ENCODE assay signal across 15 cellular contexts in genomic region chr5:2755371-2755715, GRCh38. TPM values are rescaled to one million over a fixed set of nuclear protein-coding genes. Genes with fewer than 3 reads are reported as not detected.
DNase-seq lines count a peak whose midpoint lies in the region; ATAC-seq lines count a peak whose summit lies in the region.
"Had no signal": no experiment of that assay in that cellular context is flagged by ENCODE, and none has a peak within 500 bp of the region (broad histone marks: within the 10 kb centered on the region; RNA-seq: fewer than 3 reads in every experiment).

No MANE protein-coding gene starts in this region.

- peaks cover 15% of the 10 kb centered on the region for H3K4me1 Mint-ChIP-seq in activated T-cell treated with anti-CD3 and anti-CD28 coated beads, Interleukin-2, amount 50 U/mL, for 72 hours (ENCODE audit: low read depth)
- peaks cover 13% of the 10 kb centered on the region for H3K4me1 Mint-ChIP-seq in activated T-cell treated with anti-CD3 and anti-CD28 coated beads, Interleukin-2, amount 50 U/mL, for 4 hours (ENCODE audit: low read depth)
- peaks cover 10 to 20% (median 17%) of the 10 kb centered on the region in 3 donors for H3K4me1 Mint-ChIP-seq in T-cell

- no peak overlapping the region for H3K27ac Mint-ChIP-seq in activated T-cell treated with anti-CD3 and anti-CD28 coated beads, Interleukin-2, amount 50 U/mL, for 72 hours
- H3K27ac Mint-ChIP-seq in T-cell = no peak overlapping the region
- H3K27ac Mint-ChIP-seq: IgD-negative memory B cell had no signal

- CTCF ChIA-PET in T-cell (lab: Charles Lee) = no interaction called here

- peak overlapping the region; percentile 68 for H3K9ac ChIP-seq in iPS-18a (ENCODE audit: low read length)

- H3K9me3 Mint-ChIP-seq in activated T-cell treated with anti-CD3 and anti-CD28 coated beads, Interleukin-2, amount 50 U/mL, for 72 hours = no peaks in the 10 kb centered on the region
- H3K9me3 Mint-ChIP-seq in activated T-cell treated with anti-CD3 and anti-CD28 coated beads, Interleukin-2, amount 50 U/mL, for 4 hours = no peaks in the 10 kb centered on the region
- no peaks in the 10 kb centered on the region for H3K9me3 Mint-ChIP-seq in T-cell

- H3K4me3 Mint-ChIP-seq in activated T-cell treated with anti-CD3 and anti-CD28 coated beads, Interleukin-2, amount 50 U/mL, for 72 hours = peak overlapping the region; percentile 60 to 71
- H3K4me3 Mint-ChIP-seq in activated T-cell treated with anti-CD3 and anti-CD28 coated beads, Interleukin-2, amount 50 U/mL, for 4 hours = no peak overlapping the region
- peak overlapping the region in 2 of 3 donors; percentile 31 to 52 for H3K4me3 Mint-ChIP-seq in T-cell

- H3K27ac ChIP-seq in iPS-18a (ENCODE audit: low read length) (no peak overlapping the region), skin epidermis (peak overlapping the region in 18 of 21 experiments; percentile 9 to 96 (median 74))
- H3K27ac ChIP-seq: tibial artery had no signal

- no peak for DNase-seq in activated T-cell treated with anti-CD3 and anti-CD28 coated beads, Interleukin-2, amount 50 U/mL, for 72 hours
- DNase-seq in activated T-cell treated with anti-CD3 and anti-CD28 coated beads, Interleukin-2, amount 50 U/mL, for 4 hours = no peak
- no peak for DNase-seq in T-cell
- no peak for DNase-seq in GM19238 (ENCODE audit: insufficient read length, low spot score)
- DNase-seq: activated CD4-positive, alpha-beta T cell treated with anti-CD3 and anti-CD28 coated beads for 1 hour; DMS 273 treated with DMSO at 0.1 percent for 48 hours; NCI-H1436; NCI-H510A; occipital lobe had no signal

- no peaks in the 10 kb centered on the region for H3K9me3 ChIP-seq in iPS-18a (ENCODE audit: control insufficient read depth, low read depth, low read length)
- H3K9me3 ChIP-seq: tibial artery had no signal

- H3K36me3 Mint-ChIP-seq in activated T-cell treated with anti-CD3 and anti-CD28 coated beads, Interleukin-2, amount 50 U/mL, for 72 hours (ENCODE audit: insufficient read depth in 2 of 2) = peaks cover 4 to 5% of the 10 kb centered on the region in 2 donors
- no peaks in the 10 kb centered on the region for H3K36me3 Mint-ChIP-seq in activated T-cell treated with anti-CD3 and anti-CD28 coated beads, Interleukin-2, amount 50 U/mL, for 4 hours (ENCODE audit: insufficient read depth)
- no peaks in the 10 kb centered on the region for H3K36me3 Mint-ChIP-seq in T-cell
- H3K36me3 Mint-ChIP-seq: IgD-negative memory B cell had no signal

- no peaks in the 10 kb centered on the region for H3K36me3 ChIP-seq in iPS-18a (ENCODE audit: control insufficient read depth, low read depth, low read length)
- H3K36me3 ChIP-seq: tibial artery had no signal

- peaks cover 72% of the 10 kb centered on the region for H3K27me3 ChIP-seq in iPS-18a (ENCODE audit: control insufficient read depth, insufficient read depth, low read length)

- ATAC-seq in activated T-cell treated with anti-CD3 and anti-CD28 coated beads, Interleukin-2, amount 50 U/mL, for 72 hours (replicated peaks in 1 of 2) = no peak
- ATAC-seq in activated T-cell treated with anti-CD3 and anti-CD28 coated beads, Interleukin-2, amount 50 U/mL, for 4 hours = no peak
- ATAC-seq in T-cell (replicated peaks in 1 of 4) (no peak), HG03378 (IDR thresholded peaks at IDR 0.05; ENCODE audit: unreplicated experiment) (no peak), HG03108 (IDR thresholded peaks at IDR 0.05; ENCODE audit: unreplicated experiment) (no peak)

- H3K4me3 ChIP-seq in iPS-18a (ENCODE audit: low read length) = peak overlapping the region; percentile 84
- H3K4me3 ChIP-seq in skin epidermis = peak overlapping the region in 6 of 7 experiments; percentile 17 to 50 (median 36)

- POLR2A ChIA-PET in T-cell (lab: Charles Lee) = no interaction called here

- H3K27me3 Mint-ChIP-seq in activated T-cell treated with anti-CD3 and anti-CD28 coated beads, Interleukin-2, amount 50 U/mL, for 72 hours (ENCODE audit: low read depth) = peaks cover 54% of the 10 kb centered on the region
- H3K27me3 Mint-ChIP-seq in activated T-cell treated with anti-CD3 and anti-CD28 coated beads, Interleukin-2, amount 50 U/mL, for 4 hours (ENCODE audit: low read depth) = peaks cover 64% of the 10 kb centered on the region
- H3K27me3 Mint-ChIP-seq in T-cell = peaks cover 40 to 63% of the 10 kb centered on the region in 2 donors

- peaks cover 26% of the 10 kb centered on the region for H3K4me1 ChIP-seq in iPS-18a (ENCODE audit: control insufficient read depth, low read depth, low read length)

RNA-seq across cellular contexts. Expression of gene IRX2, which starts 3.9 kb away (rescaled TPM):
- total RNA-seq in activated T-cell treated with anti-CD3 and anti-CD28 coated beads, Interleukin-2, amount 50 U/mL, for 72 hours = not detected
- total RNA-seq in activated T-cell treated with anti-CD3 and anti-CD28 coated beads, Interleukin-2, amount 50 U/mL, for 4 hours = under 1 TPM in 2 of 3 donors, not detected in 1; 0.13 to 0.14 TPM
- total RNA-seq in T-cell = under 1 TPM in 2 of 5 donors, not detected in 3; 0.13 to 0.26 TPM
- total RNA-seq: occipital lobe had no signal
